ENCODE assay signal across 8 cellular contexts in the genomic region with DNA sequence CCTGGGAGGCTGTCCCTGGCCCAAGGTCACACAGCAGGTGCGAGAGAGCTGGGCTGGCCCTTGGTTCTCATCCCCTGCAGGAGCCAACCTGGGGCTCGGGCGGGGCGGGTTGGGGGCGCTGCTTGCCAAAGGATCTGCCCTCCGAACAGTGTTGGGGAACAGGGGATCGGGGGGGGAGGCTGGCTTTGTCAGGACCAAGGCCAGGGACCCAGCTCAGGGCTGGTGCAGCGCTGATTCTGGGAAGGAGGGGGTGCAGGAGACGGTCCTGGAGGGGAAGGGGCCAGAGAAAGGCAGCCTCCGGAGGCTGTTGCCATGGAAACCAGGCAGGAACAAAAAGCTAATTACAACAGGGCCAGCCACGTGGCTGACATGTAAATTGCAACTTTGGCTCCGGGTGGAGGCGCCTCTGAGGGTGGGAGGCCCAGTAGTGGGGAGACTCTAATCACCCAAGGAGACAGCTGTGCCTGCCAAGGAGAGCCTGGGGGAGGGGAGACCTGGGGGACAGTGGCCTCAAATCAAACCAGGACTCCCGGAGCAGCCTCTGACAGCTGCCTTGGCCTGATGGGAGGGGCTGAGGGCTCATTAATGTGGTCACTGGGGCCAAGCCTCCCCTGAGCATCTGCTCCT. TPM values are rescaled to one million over a fixed set of nuclear protein-coding genes. Genes with fewer than 3 reads are reported as not detected.
DNase-seq lines count a peak whose midpoint lies in the region; ATAC-seq and TF ChIP-seq lines count a peak whose summit lies in the region.

No MANE protein-coding gene starts in this region.

- no peak overlapping the region for H3K27ac Mint-ChIP-seq in T-helper 17 cell

- peak overlapping the region; percentile 68 for H3K4me3 Mint-ChIP-seq in T-helper 17 cell

- peak overlapping the region; percentile 88 for H3K4me3 ChIP-seq in retinal pigment epithelial cell (ENCODE audit: low read length)

- TF ChIP-seq CTCF in retinal pigment epithelial cell (conservative IDR thresholded peaks at IDR 0.05; ENCODE audit: low read depth, low read length) = no peak

- DNase-seq in DMS79 (lab: John Stamatoyannopoulos, UW) = peak; percentile 18
- peak; percentile 84 for DNase-seq in LHCN-M2 (ENCODE audit: low read depth)
- DNase-seq in T-helper 17 cell = no peak
- peak; percentile 52 for DNase-seq in fibroblast of gingiva (ENCODE audit: low read depth)
- no peak for DNase-seq in retinal pigment epithelial cell (ENCODE audit: low read depth)
- DNase-seq in LoVo (ENCODE audit: low spot score) = no peak
- no peak for DNase-seq in occipital lobe (lab: John Stamatoyannopoulos, UW)

- H3K4me1 Mint-ChIP-seq in T-helper 17 cell = peaks cover 13% of the 10 kb centered on the region

- no peaks in the 10 kb centered on the region for H3K9me3 ChIP-seq in T-helper 17 cell (ENCODE audit: control insufficient read depth, low read length, poor library complexity, severe bottlenecking)

- no peaks in the 10 kb centered on the region for H3K36me3 Mint-ChIP-seq in T-helper 17 cell (ENCODE audit: low read depth)

- peaks cover 20% of the 10 kb centered on the region for H3K27me3 Mint-ChIP-seq in T-helper 17 cell

- ATAC-seq in T-helper 17 cell (peak; percentile 38), GM19023 (IDR thresholded peaks at IDR 0.05; ENCODE audit: unreplicated experiment) (no peak)

RNA-seq across cellular contexts. Expression of a gene that starts 1.3 kb away (rescaled TPM):
- total RNA-seq in LHCN-M2 (2014; rRNA removed) (443 and 463 TPM in 2 replicates), T-helper 17 cell (under 1 TPM; 0.52 to 0.96 TPM), occipital lobe (2,684 TPM)
- polyA plus RNA-seq in LHCN-M2 (2012) = 383 TPM

RNA-seq across cellular contexts. Expression of a gene that starts 5.7 kb away (rescaled TPM):
- total RNA-seq in LHCN-M2 (2014; rRNA removed) (7.6 and 7.7 TPM in 2 replicates), T-helper 17 cell (10 to 100 TPM; 10.1 to 13.8 TPM), occipital lobe (3.3 TPM)
- 3.4 TPM for polyA plus RNA-seq in LHCN-M2 (2012)

RNA-seq across cellular contexts. Expression of a gene that starts 24.1 kb away (rescaled TPM):
- total RNA-seq in LHCN-M2 (2014; rRNA removed) = 78.2 and 87.1 TPM in 2 replicates
- polyA plus RNA-seq in LHCN-M2 (2012) = 112 TPM
- 10 to 100 TPM; 32.5 to 38.3 TPM for total RNA-seq in T-helper 17 cell
- 62.9 TPM for total RNA-seq in occipital lobe

RNA-seq across cellular contexts. Expression of a gene that starts 51.0 kb away (rescaled TPM):
- 171 and 180 TPM in 2 replicates for total RNA-seq in LHCN-M2 (2014; rRNA removed)
- polyA plus RNA-seq in LHCN-M2 (2012) = 214 TPM
- 100 to 1,000 TPM; 393 to 428 TPM for total RNA-seq in T-helper 17 cell
- 136 TPM for total RNA-seq in occipital lobe

Comparison
In these comparisons a context has a peak if more than half of its experiments do, and no peak if none do; other contexts are left out.
1. DNase-seq: peak in DMS79 (single experiment), LHCN-M2 (single experiment) and fibroblast of gingiva (single experiment); none in T-helper 17 cell (0 of 3), retinal pigment epithelial cell (single experiment), LoVo (single experiment) and occipital lobe (single experiment).
2. RNA of a gene that starts 1.3 kb away (total RNA-seq): 2,684 TPM in occipital lobe (single experiment) and 443 to 463 TPM in LHCN-M2; 0.52 to 0.96 TPM in T-helper 17 cell; every median in the first group is over 100 times any median in the second.